ENCODE assay signal across 18 cellular contexts in genomic region chr12:115760231-115760630, GRCh38.
DNase-seq lines count a peak whose midpoint lies in the region; ATAC-seq, FAIRE-seq and TF ChIP-seq lines count a peak whose summit lies in the region.
"Had no signal": no experiment of that assay in that cellular context is flagged by ENCODE, and none has a peak within 500 bp of the region (broad histone marks: within the 10 kb centered on the region; RNA-seq: fewer than 3 reads in every experiment).

No MANE protein-coding gene starts in this region.

- H3K79me2 ChIP-seq in K562 (ENCODE audit: control insufficient read depth, insufficient read depth, low read length): no peaks in the 10 kb centered on the region

- H3K27ac Mint-ChIP-seq in MCF 10A (ENCODE audit: low read depth, unreplicated experiment): no peak overlapping the region
- H3K27ac Mint-ChIP-seq: CD4-positive, CD25-positive, alpha-beta regulatory T cell had no signal

- no peak for TF ChIP-seq POLR2A in breast epithelium (IDR thresholded peaks at IDR 0.05)
- TF ChIP-seq POLR2A in K562 (conservative IDR thresholded peaks at IDR 0.05): no peak
- TF ChIP-seq POLR2A in prostate gland (IDR thresholded peaks at IDR 0.05): no peak

- H3K36me3 ChIP-seq in breast epithelium (no peaks in the 10 kb centered on the region), K562 (ENCODE audit: control insufficient read depth, insufficient read depth, low read length) (no peaks in the 10 kb centered on the region), prostate gland (no peaks in the 10 kb centered on the region)
- H3K36me3 ChIP-seq: BLaER1, HAP-1 had no signal

- no peaks in the 10 kb centered on the region for H4K20me1 ChIP-seq in K562 (replicated peaks; ENCODE audit: control insufficient read depth, insufficient read depth, low read length)
- H4K20me1 ChIP-seq: BLaER1 had no signal

- 0% methylated on average over 5 of the region's 5 CpGs for WGBS in K562 (ENCODE audit: insufficient coverage, low coverage, missing lambda C conversion rate)
- WGBS in prostate gland: 30% methylated on average over 5 of the region's 5 CpGs

- no peaks in the 10 kb centered on the region for H3K36me3 Mint-ChIP-seq in MCF 10A (ENCODE audit: insufficient read depth, unreplicated experiment)
- H3K36me3 Mint-ChIP-seq: CD4-positive, CD25-positive, alpha-beta regulatory T cell had no signal

- peaks cover 10% of the 10 kb centered on the region for H3K4me1 Mint-ChIP-seq in MCF 10A (ENCODE audit: insufficient read depth, unreplicated experiment)
- H3K4me1 Mint-ChIP-seq: CD4-positive, CD25-positive, alpha-beta regulatory T cell had no signal

- no peak for TF ChIP-seq CTCF in breast epithelium (IDR thresholded peaks at IDR 0.05)
- TF ChIP-seq CTCF in MCF 10A (IDR thresholded peaks at IDR 0.05; ENCODE audit: unreplicated experiment): no peak
- TF ChIP-seq CTCF in K562 (IDR thresholded peaks at IDR 0.05 in 2 of 3, conservative IDR thresholded peaks at IDR 0.05 in 1 of 3; ENCODE audit: insufficient read depth in 2 of 3, low read depth in 1 of 3, low read length in 3 of 3): no peak
- no peak for TF ChIP-seq CTCF in prostate gland (IDR thresholded peaks at IDR 0.05)

- H3K9me3 ChIP-seq in breast epithelium: no peaks in the 10 kb centered on the region
- H3K9me3 ChIP-seq in K562 (replicated peaks; ENCODE audit: control insufficient read depth, insufficient read depth, low read depth, low read length): no peaks in the 10 kb centered on the region
- H3K9me3 ChIP-seq in prostate gland: no peaks in the 10 kb centered on the region
- H3K9me3 ChIP-seq: BLaER1, Caco-2, HAP-1 had no signal

- H3K9me3 Mint-ChIP-seq in MCF 10A (ENCODE audit: unreplicated experiment): no peaks in the 10 kb centered on the region

- H3K27me3 Mint-ChIP-seq in MCF 10A (ENCODE audit: insufficient read depth, unreplicated experiment): peaks cover 57% of the 10 kb centered on the region
- H3K27me3 Mint-ChIP-seq: CD4-positive, CD25-positive, alpha-beta regulatory T cell had no signal

- no peak for TF ChIP-seq RAD21 in K562 (CRISPR knock-in tag; conservative IDR thresholded peaks at IDR 0.05 in 1 of 2, IDR thresholded peaks at IDR 0.05 in 1 of 2)

- DNase-seq in breast epithelium (ENCODE audit: low spot score in 2 of 2): no peak
- no peak for DNase-seq in MCF 10A (ENCODE audit: unreplicated experiment)
- no peak for DNase-seq in K562 (ENCODE audit: extremely low read depth in 1 of 4, low spot score in 3 of 4)
- DNase-seq in prostate gland (ENCODE audit: low spot score): no peak
- DNase-seq in caudate nucleus (lab: John Stamatoyannopoulos, UW): no peak
- DNase-seq in activated gamma-delta T cell treated with Interleukin-2 at 50 U/mL for 16 hours: no peak
- DNase-seq: Caco-2; CD4-positive, CD25-positive, alpha-beta regulatory T cell; GM23248; IMR-90 had no signal

- in situ Hi-C loops in K562 (cut with MboI): loop anchor here (25.0 kb wide), 1 partner anchor 1773 kb away; no protein-coding TSS in a partner anchor

- FAIRE-seq in K562 (lab: Jason Lieb, UNC): no peak
- FAIRE-seq: D721Med, G401.6, GM12891, GM19239, HTR-8/SVneo had no signal

- CTCF ChIA-PET in MCF 10A (lab: Yijun Ruan, JAX): interaction anchor here (1.8 kb wide), 1 partner anchor 1076 kb away, joined by 5 read pairs; the partner anchor contains the start of gene TBX3
- CTCF ChIA-PET in K562 (lab: Yijun Ruan, JAX; ENCODE audit: low intra/inter-chr PET ratio): no interaction called here

- POLR2A ChIA-PET in MCF 10A (lab: Yijun Ruan, JAX): interaction anchor here (0.6 kb wide), 1 partner anchor 1156 kb away, joined by 4 read pairs; no protein-coding TSS in a partner anchor
- POLR2A ChIA-PET in K562 (lab: Yijun Ruan, JAX): interaction anchor here (0.6 kb wide), 1 partner anchor 58 kb away, joined by 3 read pairs; no protein-coding TSS in a partner anchor

- H3K4me3 Mint-ChIP-seq in MCF 10A (ENCODE audit: unreplicated experiment): no peak overlapping the region
- H3K4me3 Mint-ChIP-seq: CD4-positive, CD25-positive, alpha-beta regulatory T cell had no signal

- BruUV-seq in MCF 10A (replicated peaks; lab: Mats Ljungman, UMichigan): no TSS peak
- no TSS peak for BruUV-seq in K562 (replicated peaks; lab: Mats Ljungman, UMichigan)

- no peak overlapping the region for H2AFZ ChIP-seq in K562 (ENCODE audit: low read depth, low read length)
- H2AFZ ChIP-seq: GM23248 had no signal

- ATAC-seq in K562 (no peak), GM21786 (IDR thresholded peaks at IDR 0.05; ENCODE audit: unreplicated experiment) (no peak)

- H3K4me2 ChIP-seq in K562 (ENCODE audit: insufficient read depth, low read length): no peak overlapping the region

- intact Hi-C loops in breast epithelium (cut with DNase I; ENCODE audit: low total_unique reads) (no loop called here), MCF 10A (cut with micrococcal nuclease) (no loop called here), K562 (cut with micrococcal nuclease) (no loop called here), prostate gland (cut with DNase I) (loop anchor here (5.0 kb wide), 1 partner anchor 102 kb away; no protein-coding TSS in a partner anchor)

- H3K9ac ChIP-seq in K562 (ENCODE audit: insufficient read depth in 1 of 2, low read depth in 2 of 2, low read length in 2 of 2): no peak overlapping the region
- H3K9ac ChIP-seq: BLaER1, GM23248 had no signal

- H3K4me1 ChIP-seq in breast epithelium: peaks cover 0 to 7% of the 10 kb centered on the region in 2 donors
- no peaks in the 10 kb centered on the region for H3K4me1 ChIP-seq in K562 (replicated peaks in 1 of 2; ENCODE audit: control insufficient read depth in 2 of 2, insufficient read depth in 2 of 2, low read length in 2 of 2)
- peaks cover 8% of the 10 kb centered on the region for H3K4me1 ChIP-seq in prostate gland (replicated peaks)
- H3K4me1 ChIP-seq: Caco-2, HAP-1 had no signal

- H3K27me3 ChIP-seq in breast epithelium (no peaks in the 10 kb centered on the region), K562 (ENCODE audit: control insufficient read depth in 2 of 2, insufficient read depth in 2 of 2, low read length in 2 of 2) (peaks cover 0 to 2% of the 10 kb centered on the region in 2 experiments; a peak in 3 of 5 replicates), prostate gland (replicated peaks; ENCODE audit: insufficient read depth) (no peaks in the 10 kb centered on the region)

- peak overlapping the region in 1 of 3 donors; percentile 19 for H3K4me3 ChIP-seq in breast epithelium
- H3K4me3 ChIP-seq in K562: no peak overlapping the region
- no peak overlapping the region for H3K4me3 ChIP-seq in prostate gland
- H3K4me3 ChIP-seq: BLaER1, GM23248, HAP-1 had no signal

- no peaks in the 10 kb centered on the region for H3K9me1 ChIP-seq in K562 (ENCODE audit: control insufficient read depth, insufficient read depth, low read length)

- TF ChIP-seq EP300 in K562 (IDR thresholded peaks at IDR 0.05; ENCODE audit: low read length): no peak

- H3K27ac ChIP-seq in breast epithelium: peak overlapping the region; percentile 83 to 93
- H3K27ac ChIP-seq in K562 (ENCODE audit: extremely low read depth, low read depth, low read length): no peak overlapping the region
- peak overlapping the region; percentile 94 to 97 for H3K27ac ChIP-seq in prostate gland
- no peak overlapping the region for H3K27ac ChIP-seq in caudate nucleus (ENCODE audit: low read depth, low read length)
- H3K27ac ChIP-seq: BLaER1, GM23248 had no signal

TF ChIP-seq in K562, 482 proteins besides CTCF, POLR2A, EP300 and RAD21:
- TF ChIP-seq EP400 (IDR thresholded peaks at IDR 0.05) (no peak), RBM25 (IDR thresholded peaks at IDR 0.05; ENCODE audit: low read depth, low read length, severe bottlenecking) (peak; percentile 68), ATF6 (CRISPR knock-in tag; IDR thresholded peaks at IDR 0.05) (no peak)

Comparison
In these comparisons a context has a peak if more than half of its experiments do, and no peak if none do; other contexts are left out.
1. H3K27ac ChIP-seq: peak in breast epithelium (2 of 2) and prostate gland (2 of 2); none in K562 (single experiment) and caudate nucleus (single experiment).